ENCODE assay signal across 19 cellular contexts in the genomic region with DNA sequence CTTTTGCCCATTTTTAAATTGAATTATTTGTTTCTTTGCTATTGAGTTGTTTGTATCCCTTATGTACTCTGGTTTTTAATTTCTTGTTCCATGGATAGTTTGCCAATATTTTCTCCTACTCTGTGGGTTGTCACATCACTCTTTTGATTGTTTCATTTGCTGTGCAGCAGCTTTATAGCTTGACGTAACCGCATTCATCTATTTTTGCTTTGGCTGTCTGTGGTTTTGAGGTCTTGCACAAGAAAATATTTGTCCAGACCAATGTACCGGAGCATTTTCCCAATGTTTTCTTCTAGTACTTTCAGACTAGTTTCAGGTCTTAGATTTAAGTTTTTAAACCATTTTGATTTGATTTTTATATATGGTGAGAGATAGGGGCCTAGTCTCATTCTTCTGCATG. TPM values are rescaled to one million over a fixed set of nuclear protein-coding genes. Genes with fewer than 3 reads are reported as not detected.
DNase-seq lines count a peak whose midpoint lies in the region; ATAC-seq and TF ChIP-seq lines count a peak whose summit lies in the region.
"Had no signal": no experiment of that assay in that cellular context is flagged by ENCODE, and none has a peak within 500 bp of the region (broad histone marks: within the 10 kb centered on the region; RNA-seq: fewer than 3 reads in every experiment).

No MANE protein-coding gene starts in this region.

- peaks cover 3% of the 10 kb centered on the region for H3K27me3 Mint-ChIP-seq in activated T-cell treated with anti-CD3 and anti-CD28 coated beads, Interleukin-2, amount 50 U/mL, for 4 hours (ENCODE audit: low read depth)
- peaks cover 5% of the 10 kb centered on the region for H3K27me3 Mint-ChIP-seq in activated CD8-positive, alpha-beta T cell treated with anti-CD3 and anti-CD28 coated beads for 36 hours

- no peak overlapping the region for H3K4me3 ChIP-seq in adipocyte (ENCODE audit: low read length)
- H3K4me3 ChIP-seq in fibroblast of villous mesenchyme (ENCODE audit: low read depth, low read length) = no peak overlapping the region
- H3K4me3 ChIP-seq: lower lobe of right lung, Peyer's patch, skin epidermis had no signal

- no peak for ATAC-seq in activated T-cell treated with anti-CD3 and anti-CD28 coated beads, Interleukin-2, amount 50 U/mL, for 4 hours
- no peak for ATAC-seq in activated CD8-positive, alpha-beta T cell treated with anti-CD3 and anti-CD28 coated beads for 36 hours
- no peak for ATAC-seq in GM18502 (IDR thresholded peaks at IDR 0.05; ENCODE audit: poor library complexity, unreplicated experiment)
- ATAC-seq: activated T-helper 17 cell treated with anti-CD3 and anti-CD28 coated beads, Interleukin-2, amount 50 U/mL, for 72 hours; lower lobe of right lung had no signal

- POLR2A ChIA-PET in activated CD8-positive, alpha-beta T cell treated with anti-CD3 and anti-CD28 coated beads for 36 hours (lab: Charles Lee) = no interaction called here

- intact Hi-C loops in activated CD8-positive, alpha-beta T cell treated with anti-CD3 and anti-CD28 coated beads for 36 hours (cut with micrococcal nuclease) = no loop called here

- peaks cover 35% of the 10 kb centered on the region for H3K9me3 ChIP-seq in adipocyte (ENCODE audit: control insufficient read depth, low read length)
- H3K9me3 ChIP-seq: Peyer's patch had no signal

- H3K4me3 Mint-ChIP-seq in activated T-cell treated with anti-CD3 and anti-CD28 coated beads, Interleukin-2, amount 50 U/mL, for 4 hours = no peak overlapping the region
- H3K4me3 Mint-ChIP-seq in activated CD8-positive, alpha-beta T cell treated with anti-CD3 and anti-CD28 coated beads for 36 hours = no peak overlapping the region
- H3K4me3 Mint-ChIP-seq: activated T-helper 17 cell treated with anti-CD3 and anti-CD28 coated beads, Interleukin-2, amount 50 U/mL, for 72 hours had no signal

- H3K36me3 ChIP-seq in adipocyte (ENCODE audit: control insufficient read depth, insufficient read depth, low read length, severe bottlenecking) = no peaks in the 10 kb centered on the region
- H3K36me3 ChIP-seq: lower lobe of right lung, Peyer's patch had no signal

- H3K36me3 Mint-ChIP-seq in activated T-cell treated with anti-CD3 and anti-CD28 coated beads, Interleukin-2, amount 50 U/mL, for 4 hours (ENCODE audit: insufficient read depth) = no peaks in the 10 kb centered on the region
- no peaks in the 10 kb centered on the region for H3K36me3 Mint-ChIP-seq in activated CD8-positive, alpha-beta T cell treated with anti-CD3 and anti-CD28 coated beads for 36 hours (ENCODE audit: low read depth)

- CTCF ChIA-PET in activated CD8-positive, alpha-beta T cell treated with anti-CD3 and anti-CD28 coated beads for 36 hours (lab: Charles Lee) = no interaction called here

- TF ChIP-seq CTCF in fibroblast of villous mesenchyme (IDR thresholded peaks at IDR 0.05; ENCODE audit: insufficient read depth, low read depth, low read length) = no peak
- TF ChIP-seq CTCF in activated CD8-positive, alpha-beta T cell treated with anti-CD3 and anti-CD28 coated beads for 36 hours (IDR thresholded peaks at IDR 0.05) = no peak

- no peaks in the 10 kb centered on the region for H3K4me1 Mint-ChIP-seq in activated T-cell treated with anti-CD3 and anti-CD28 coated beads, Interleukin-2, amount 50 U/mL, for 4 hours (ENCODE audit: low read depth)
- H3K4me1 Mint-ChIP-seq in activated CD8-positive, alpha-beta T cell treated with anti-CD3 and anti-CD28 coated beads for 36 hours (ENCODE audit: low read depth) = no peaks in the 10 kb centered on the region
- H3K4me1 Mint-ChIP-seq: activated T-helper 17 cell treated with anti-CD3 and anti-CD28 coated beads, Interleukin-2, amount 50 U/mL, for 72 hours had no signal

- peaks cover 16% of the 10 kb centered on the region for H3K9me3 Mint-ChIP-seq in activated T-cell treated with anti-CD3 and anti-CD28 coated beads, Interleukin-2, amount 50 U/mL, for 4 hours
- peaks cover 11% of the 10 kb centered on the region for H3K9me3 Mint-ChIP-seq in activated CD8-positive, alpha-beta T cell treated with anti-CD3 and anti-CD28 coated beads for 36 hours

- peak; percentile 75 for DNase-seq in SIG-M5 treated with dmso at 0.1 percent for 504 hours (lab: John Stamatoyannopoulos, UW; ENCODE audit: unreplicated experiment)
- DNase-seq in SIG-M5 (lab: John Stamatoyannopoulos, UW) = no peak
- DNase-seq in adipocyte (ENCODE audit: low read depth) = peak; percentile 72
- DNase-seq in fibroblast of villous mesenchyme (ENCODE audit: low read depth) = peak; percentile 93
- DNase-seq in activated T-cell treated with anti-CD3 and anti-CD28 coated beads, Interleukin-2, amount 50 U/mL, for 4 hours = no peak
- no peak for DNase-seq in activated CD8-positive, alpha-beta T cell treated with anti-CD3 and anti-CD28 coated beads for 36 hours
- no peak for DNase-seq in NCI-H524 (lab: John Stamatoyannopoulos, UW)
- DNase-seq: activated CD4-positive, alpha-beta T cell treated with anti-CD3 and anti-CD28 coated beads, Interleukin-2, amount 50 U/mL, for 1 hour; aorta; Calu3; lower lobe of right lung; NCI-H1417 treated with DMSO at 0.1 percent for 48 hours; Peyer's patch; substantia nigra had no signal

- no peak overlapping the region for H3K9ac ChIP-seq in adipocyte (ENCODE audit: low read length)

- H3K4me1 ChIP-seq in adipocyte (ENCODE audit: control insufficient read depth, insufficient read depth, low read length) = peaks cover 11% of the 10 kb centered on the region
- H3K4me1 ChIP-seq: lower lobe of right lung, Peyer's patch had no signal

- H3K27me3 ChIP-seq in adipocyte (replicated peaks; ENCODE audit: control insufficient read depth, insufficient read depth, low read length) = no peaks in the 10 kb centered on the region
- H3K27me3 ChIP-seq: Peyer's patch had no signal

- no peak overlapping the region for H3K27ac Mint-ChIP-seq in activated CD8-positive, alpha-beta T cell treated with anti-CD3 and anti-CD28 coated beads for 36 hours
- H3K27ac Mint-ChIP-seq: activated T-helper 17 cell treated with anti-CD3 and anti-CD28 coated beads, Interleukin-2, amount 50 U/mL, for 72 hours had no signal

RNA-seq across cellular contexts. Expression of gene ZNF366, which starts 36.2 kb away (rescaled TPM):
- total RNA-seq in fibroblast of villous mesenchyme = under 0.01 TPM in 2 replicates
- total RNA-seq in activated T-cell treated with anti-CD3 and anti-CD28 coated beads, Interleukin-2, amount 50 U/mL, for 4 hours = not detected
- not detected for total RNA-seq in activated CD8-positive, alpha-beta T cell treated with anti-CD3 and anti-CD28 coated beads for 36 hours
- total RNA-seq: activated T-helper 17 cell treated with anti-CD3 and anti-CD28 coated beads, Interleukin-2, amount 50 U/mL, for 72 hours; Calu3; NCI-H460; T-helper 2 cell treated with Interferon-gamma antibody and Interleukin-4, amounts not matched to agents 100 ng/mL and 5 ng/mL, for 36 hours had no signal

Comparison
In these comparisons a context has a peak if more than half of its experiments do, and no peak if none do; other contexts are left out.
1. DNase-seq: peak in SIG-M5 treated with dmso at 0.1 percent for 504 hours (single experiment), adipocyte (single experiment) and fibroblast of villous mesenchyme (single experiment); none in SIG-M5 (single experiment), activated T-cell treated with anti-CD3 and anti-CD28 coated beads, Interleukin-2, amount 50 U/mL, for 4 hours (single experiment), activated CD8-positive, alpha-beta T cell treated with anti-CD3 and anti-CD28 coated beads for 36 hours (single experiment) and NCI-H524 (0 of 2).